In genomic region chr9:15642369-15642962, GRCh38 we compare ENCODE assay signal across 8 cellular contexts.
A peak's percentile ranks its signal among the peaks of the same experiment; 100 is the strongest.
DNase-seq lines count a peak whose midpoint lies in the region; ATAC-seq, FAIRE-seq and TF ChIP-seq lines count a peak whose summit lies in the region.

No MANE protein-coding gene starts in this region.

- H3K4me2 ChIP-seq in HepG2 (ENCODE audit: low read depth, low read length) = no peak overlapping the region

- CTCF ChIA-PET in HepG2 (lab: Yijun Ruan, JAX; ENCODE audit: low intra/inter-chr PET ratio, low total read pairs) = no interaction called here

- H3K9ac ChIP-seq in HepG2 (ENCODE audit: insufficient read depth, low read depth, low read length) = no peak overlapping the region

- ATAC-seq in GM18511 (IDR thresholded peaks at IDR 0.05; ENCODE audit: unreplicated experiment) (peak; percentile 58), HepG2 (no peak), HG03039 (IDR thresholded peaks at IDR 0.05; ENCODE audit: unreplicated experiment) (no peak)

- H2AFZ ChIP-seq in HepG2 (ENCODE audit: low read length) = no peak overlapping the region

- no peak for FAIRE-seq in HepG2 (lab: Jason Lieb, UNC)

- TF ChIP-seq RAD21 in HepG2 (CRISPR knock-in tag; IDR thresholded peaks at IDR 0.05) = no peak

- no peaks in the 10 kb centered on the region for H4K20me1 ChIP-seq in HepG2 (ENCODE audit: insufficient read depth, low read length)

- peaks cover 11% of the 10 kb centered on the region for H3K4me1 ChIP-seq in HepG2 (ENCODE audit: insufficient read depth, low read length)

- no TSS peak for BruUV-seq in HepG2 (replicated peaks; lab: Mats Ljungman, UMichigan)

- TF ChIP-seq EP300 in HepG2 (IDR thresholded peaks at IDR 0.05; ENCODE audit: low read depth in 2 of 2, low read length in 2 of 2) (no peak), HepG2 (CRISPR knock-in tag; IDR thresholded peaks at IDR 0.05; ENCODE audit: borderline replicate concordance) (no peak)

- intact Hi-C loops in HepG2 (cut with micrococcal nuclease; ENCODE audit: unreplicated experiment) = loop anchor here (5.0 kb wide), 1 partner anchor 180 kb away; no protein-coding TSS in a partner anchor

- POLR2A ChIA-PET in HepG2 (lab: Yijun Ruan, JAX) = no interaction called here

- H3K79me2 ChIP-seq in HepG2 (ENCODE audit: insufficient read depth, low read length) = no peaks in the 10 kb centered on the region

- no peak overlapping the region for H3K27ac ChIP-seq in HepG2 (ENCODE audit: extremely low read length, insufficient read depth, low read length)

- H3K4me3 ChIP-seq in astrocyte of the spinal cord (ENCODE audit: low read depth, low read length) = no peak overlapping the region
- no peak overlapping the region for H3K4me3 ChIP-seq in HepG2 (replicated peaks in 1 of 3; ENCODE audit: insufficient read depth in 1 of 3, low read depth in 2 of 3, low read length in 3 of 3)

- in situ Hi-C loops in astrocyte of the spinal cord (cut with HindIII; ENCODE audit: low sequenced_read_pairs) (no loop called here), HepG2 (cut with HindIII; ENCODE audit: extremely low pct_ligation_motif_present, low pct_unique_long_range_greater_than_20kb) (no loop called here)

- WGBS in HepG2 (ENCODE audit: low lambda C conversion rate) = 22% methylated on average over 2 of the region's 2 CpGs

- DNase-seq in AG08395 (ENCODE audit: low spot score) (peak; percentile 48), NCI-H2171 treated with DMSO at 0.1 percent for 48 hours (lab: John Stamatoyannopoulos, UW) (peak; percentile 58), astrocyte of the spinal cord (ENCODE audit: low read depth, low spot score) (peak; percentile 51), HepG2 (ENCODE audit: low spot score) (peak; percentile 50), NK-92 (lab: John Stamatoyannopoulos, UW; ENCODE audit: unreplicated experiment) (no peak)
- no peak for DNase-seq in effector CD4-positive, alpha-beta T cell

- TF ChIP-seq CTCF in astrocyte of the spinal cord (IDR thresholded peaks at IDR 0.05; ENCODE audit: low read depth, low read length) (peak; percentile 54), HepG2 (CRISPR knock-in tag; IDR thresholded peaks at IDR 0.05) (peak; percentile 51)

- TF ChIP-seq POLR2A in HepG2 (IDR thresholded peaks at IDR 0.05; ENCODE audit: insufficient read depth in 1 of 2, low read depth in 2 of 2, low read length in 2 of 2) = no peak

- H3K36me3 ChIP-seq in HepG2 (replicated peaks in 1 of 2; ENCODE audit: control insufficient read depth in 1 of 2, insufficient read depth in 2 of 2, low read length in 2 of 2) = no peaks in the 10 kb centered on the region

- H3K27me3 ChIP-seq in HepG2 (ENCODE audit: control insufficient read depth in 1 of 2, insufficient read depth in 2 of 2, low read length in 2 of 2) = no peaks in the 10 kb centered on the region

- H3K9me3 ChIP-seq in HepG2 (ENCODE audit: low read length) = no peaks in the 10 kb centered on the region

TF ChIP-seq in HepG2, 621 proteins besides CTCF, POLR2A, EP300 and RAD21:
- TF ChIP-seq STAG1 (CRISPR knock-in tag; IDR thresholded peaks at IDR 0.05) = peak; percentile 52
- peak; percentile 52; the same call in 1 of the 2 replicates for TF ChIP-seq ARID3A (IDR thresholded peaks at IDR 0.05; ENCODE audit: low read depth, low read length)
- no peak for TF ChIP-seq IRF9 (CRISPR knock-in tag; IDR thresholded peaks at IDR 0.05; ENCODE audit: borderline replicate concordance)
- no peak for TF ChIP-seq TBL1XR1 (IDR thresholded peaks at IDR 0.05; ENCODE audit: borderline replicate concordance, low read length, partially characterized antibody)

Comparison
In these comparisons a context has a peak if more than half of its experiments do, and no peak if none do; other contexts are left out.
1. DNase-seq: peak in AG08395 (single experiment), NCI-H2171 treated with DMSO at 0.1 percent for 48 hours (single experiment), astrocyte of the spinal cord (single experiment) and HepG2 (single experiment); none in NK-92 (single experiment) and effector CD4-positive, alpha-beta T cell (single experiment).